In the genomic region with DNA sequence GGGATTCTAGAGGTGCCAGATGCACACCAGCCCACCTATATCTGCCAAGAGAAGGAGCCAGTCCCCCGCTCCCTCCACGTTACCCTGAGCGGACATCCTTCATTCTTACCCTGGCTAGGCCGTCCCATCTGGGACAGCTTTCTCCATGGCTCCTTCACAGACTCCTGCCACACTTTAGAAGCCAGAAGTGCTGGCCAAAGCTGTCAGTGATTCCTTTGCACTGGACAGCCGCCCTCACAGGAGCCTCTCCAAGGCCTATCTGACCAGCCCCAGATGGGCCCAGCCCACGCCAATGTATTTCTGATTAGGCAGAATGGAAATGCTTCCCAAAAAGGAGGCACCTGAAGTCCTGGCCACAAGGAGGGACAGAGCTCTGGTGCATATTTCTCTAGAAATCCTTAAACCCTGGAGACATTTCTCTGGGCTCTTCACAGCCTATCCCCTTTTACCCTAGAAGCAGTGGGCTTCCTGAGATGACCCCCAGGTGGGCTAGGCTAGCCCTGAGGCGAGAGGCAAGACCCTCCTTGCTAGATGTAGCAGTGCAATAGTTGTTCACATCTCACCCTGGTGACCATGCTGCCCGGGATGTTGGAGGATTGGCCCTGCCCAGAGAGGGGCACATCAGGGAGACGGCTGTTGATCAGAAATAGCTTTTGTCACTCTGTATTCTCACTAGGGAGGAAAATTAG, we compare ENCODE assay signal across 1 cellular context.
A peak's percentile ranks its signal among the peaks of the same experiment; 100 is the strongest.
TF ChIP-seq lines count a peak whose summit lies in the region.

No MANE protein-coding gene starts in this region.

TF ChIP-seq in K562, 482 proteins besides CTCF, POLR2A, EP300 and RAD21 (continued from another document and continues in another):
- TF ChIP-seq POU5F1 (IDR thresholded peaks at IDR 0.05; ENCODE audit: borderline replicate concordance, low read depth, low read length, partially characterized antibody) = no peak
- TF ChIP-seq MAZ (CRISPR knock-in tag; conservative IDR thresholded peaks at IDR 0.05 in 1 of 2, IDR thresholded peaks at IDR 0.05 in 1 of 2) = no peak; a peak in 1 of 4 replicates
- TF ChIP-seq SMARCC2 (IDR thresholded peaks at IDR 0.05; ENCODE audit: low read depth) = no peak
- no peak for TF ChIP-seq PCBP1 (IDR thresholded peaks at IDR 0.05; ENCODE audit: low read depth, low read length, poor library complexity, severe bottlenecking)
- TF ChIP-seq FOS (IDR thresholded peaks at IDR 0.05; ENCODE audit: extremely low read depth, insufficient read length) = no peak
- TF ChIP-seq U2AF2 (optimal IDR thresholded peaks at IDR 0.05; ENCODE audit: low read depth, low read length) = no peak
- 0 out of 2 replicates have a peak, but pooled peaks have one; percentile 63 for TF ChIP-seq FOXP1 (CRISPR knock-in tag; IDR thresholded peaks at IDR 0.05)
- no peak for TF ChIP-seq ZFP91 (CRISPR knock-in tag; IDR thresholded peaks at IDR 0.05)
- TF ChIP-seq ZBTB34 (CRISPR knock-in tag; IDR thresholded peaks at IDR 0.05) = no peak
- TF ChIP-seq JUN (IDR thresholded peaks at IDR 0.05; ENCODE audit: borderline replicate concordance, low read depth, low read length) = no peak
- no peak for TF ChIP-seq JUN (CRISPR knock-in tag; IDR thresholded peaks at IDR 0.05; ENCODE audit: borderline replicate concordance)
- no peak for TF ChIP-seq CBX8 (IDR thresholded peaks at IDR 0.05; ENCODE audit: borderline replicate concordance, extremely low read depth, low read depth, low read length, poor library complexity, severe bottlenecking)
- no peak for TF ChIP-seq TAF7 (tag; IDR thresholded peaks at IDR 0.05)
- TF ChIP-seq CLOCK (CRISPR knock-in tag; IDR thresholded peaks at IDR 0.05; ENCODE audit: borderline replicate concordance) = no peak
- TF ChIP-seq TEAD4 (IDR thresholded peaks at IDR 0.05; ENCODE audit: low read length) = peak; percentile 66
- no peak for TF ChIP-seq TEAD4 (CRISPR knock-in tag; IDR thresholded peaks at IDR 0.05; ENCODE audit: borderline replicate concordance)
- no peak for TF ChIP-seq POLR2G (IDR thresholded peaks at IDR 0.05; ENCODE audit: low read depth, low read length)
- TF ChIP-seq NCOA2 (IDR thresholded peaks at IDR 0.05; ENCODE audit: partially characterized antibody in 2 of 2) = no peak
- no peak for TF ChIP-seq KAT8 (IDR thresholded peaks at IDR 0.05; ENCODE audit: low read depth)
- TF ChIP-seq ZC3H11A (IDR thresholded peaks at IDR 0.05; ENCODE audit: low read depth, low read length) = no peak
- TF ChIP-seq FOXA1 (IDR thresholded peaks at IDR 0.05; ENCODE audit: borderline replicate concordance) = no peak
- peak; percentile 66 for TF ChIP-seq NCOR1 (IDR thresholded peaks at IDR 0.05)
- TF ChIP-seq, protein P1, sequence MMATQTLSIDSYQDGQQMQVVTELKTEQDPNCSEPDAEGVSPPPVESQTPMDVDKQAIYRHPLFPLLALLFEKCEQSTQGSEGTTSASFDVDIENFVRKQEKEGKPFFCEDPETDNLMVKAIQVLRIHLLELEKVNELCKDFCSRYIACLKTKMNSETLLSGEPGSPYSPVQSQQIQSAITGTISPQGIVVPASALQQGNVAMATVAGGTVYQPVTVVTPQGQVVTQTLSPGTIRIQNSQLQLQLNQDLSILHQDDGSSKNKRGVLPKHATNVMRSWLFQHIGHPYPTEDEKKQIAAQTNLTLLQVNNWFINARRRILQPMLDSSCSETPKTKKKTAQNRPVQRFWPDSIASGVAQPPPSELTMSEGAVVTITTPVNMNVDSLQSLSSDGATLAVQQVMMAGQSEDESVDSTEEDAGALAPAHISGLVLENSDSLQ (IDR thresholded peaks at IDR 0.05) = no peak
- TF ChIP-seq, protein P2, sequence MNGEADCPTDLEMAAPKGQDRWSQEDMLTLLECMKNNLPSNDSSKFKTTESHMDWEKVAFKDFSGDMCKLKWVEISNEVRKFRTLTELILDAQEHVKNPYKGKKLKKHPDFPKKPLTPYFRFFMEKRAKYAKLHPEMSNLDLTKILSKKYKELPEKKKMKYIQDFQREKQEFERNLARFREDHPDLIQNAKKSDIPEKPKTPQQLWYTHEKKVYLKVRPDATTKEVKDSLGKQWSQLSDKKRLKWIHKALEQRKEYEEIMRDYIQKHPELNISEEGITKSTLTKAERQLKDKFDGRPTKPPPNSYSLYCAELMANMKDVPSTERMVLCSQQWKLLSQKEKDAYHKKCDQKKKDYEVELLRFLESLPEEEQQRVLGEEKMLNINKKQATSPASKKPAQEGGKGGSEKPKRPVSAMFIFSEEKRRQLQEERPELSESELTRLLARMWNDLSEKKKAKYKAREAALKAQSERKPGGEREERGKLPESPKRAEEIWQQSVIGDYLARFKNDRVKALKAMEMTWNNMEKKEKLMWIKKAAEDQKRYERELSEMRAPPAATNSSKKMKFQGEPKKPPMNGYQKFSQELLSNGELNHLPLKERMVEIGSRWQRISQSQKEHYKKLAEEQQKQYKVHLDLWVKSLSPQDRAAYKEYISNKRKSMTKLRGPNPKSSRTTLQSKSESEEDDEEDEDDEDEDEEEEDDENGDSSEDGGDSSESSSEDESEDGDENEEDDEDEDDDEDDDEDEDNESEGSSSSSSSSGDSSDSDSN (IDR thresholded peaks at IDR 0.05; ENCODE audit: borderline replicate concordance in 1 of 2, low read depth in 2 of 2, low read length in 2 of 2) = peak in 1 of 2 experiments; percentile 26; a peak in 1 of 4 replicates
- no peak for TF ChIP-seq DDX20 (tag; IDR thresholded peaks at IDR 0.05; ENCODE audit: low read depth)
- no peak for TF ChIP-seq HSF4 (CRISPR knock-in tag; IDR thresholded peaks at IDR 0.05; ENCODE audit: borderline replicate concordance)
- no peak for TF ChIP-seq ZNF143 (CRISPR knock-in tag; IDR thresholded peaks at IDR 0.05)
- TF ChIP-seq TBL1XR1 (IDR thresholded peaks at IDR 0.05; ENCODE audit: low read length in 2 of 2) = 0 out of 4 replicates have a peak, but pooled peaks of 1 of the 2 experiments have one; percentile 21
- no peak for TF ChIP-seq RREB1 (CRISPR knock-in tag; IDR thresholded peaks at IDR 0.05)
- no peak for TF ChIP-seq ZFP36 (IDR thresholded peaks at IDR 0.05; ENCODE audit: low read depth, low read length, partially characterized antibody)
- TF ChIP-seq NFATC3 (IDR thresholded peaks at IDR 0.05) = no peak
- TF ChIP-seq ZNF263 (CRISPR knock-in tag; IDR thresholded peaks at IDR 0.05; ENCODE audit: borderline replicate concordance) = no peak
- no peak for TF ChIP-seq SRSF7 (optimal IDR thresholded peaks at IDR 0.05; ENCODE audit: low read depth, low read length)
- TF ChIP-seq, protein P3, sequence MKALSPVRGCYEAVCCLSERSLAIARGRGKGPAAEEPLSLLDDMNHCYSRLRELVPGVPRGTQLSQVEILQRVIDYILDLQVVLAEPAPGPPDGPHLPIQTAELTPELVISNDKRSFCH (CRISPR knock-in tag; IDR thresholded peaks at IDR 0.05) = no peak
- TF ChIP-seq, protein P3 (tag; IDR thresholded peaks at IDR 0.05) = no peak
- TF ChIP-seq ZBTB8A (IDR thresholded peaks at IDR 0.05; ENCODE audit: partially characterized antibody) = no peak
- no peak for TF ChIP-seq NR0B1 (IDR thresholded peaks at IDR 0.05; ENCODE audit: partially characterized antibody)
- TF ChIP-seq SOX6 (IDR thresholded peaks at IDR 0.05) = 0 out of 2 replicates have a peak, but pooled peaks have one; percentile 29
- TF ChIP-seq ETV6 (IDR thresholded peaks at IDR 0.05; ENCODE audit: borderline replicate concordance in 1 of 2, low read depth in 2 of 2, low read length in 1 of 2) = no peak
- no peak for TF ChIP-seq ETV6 (CRISPR knock-in tag; IDR thresholded peaks at IDR 0.05; ENCODE audit: borderline replicate concordance)
- no peak for TF ChIP-seq CBFB (CRISPR knock-in tag; IDR thresholded peaks at IDR 0.05)
- no peak for TF ChIP-seq MLX (CRISPR knock-in tag; conservative IDR thresholded peaks at IDR 0.05)
- TF ChIP-seq ZBED1 (IDR thresholded peaks at IDR 0.05) = no peak
